8 cellular contexts compared by ENCODE assay signal in the genomic region with DNA sequence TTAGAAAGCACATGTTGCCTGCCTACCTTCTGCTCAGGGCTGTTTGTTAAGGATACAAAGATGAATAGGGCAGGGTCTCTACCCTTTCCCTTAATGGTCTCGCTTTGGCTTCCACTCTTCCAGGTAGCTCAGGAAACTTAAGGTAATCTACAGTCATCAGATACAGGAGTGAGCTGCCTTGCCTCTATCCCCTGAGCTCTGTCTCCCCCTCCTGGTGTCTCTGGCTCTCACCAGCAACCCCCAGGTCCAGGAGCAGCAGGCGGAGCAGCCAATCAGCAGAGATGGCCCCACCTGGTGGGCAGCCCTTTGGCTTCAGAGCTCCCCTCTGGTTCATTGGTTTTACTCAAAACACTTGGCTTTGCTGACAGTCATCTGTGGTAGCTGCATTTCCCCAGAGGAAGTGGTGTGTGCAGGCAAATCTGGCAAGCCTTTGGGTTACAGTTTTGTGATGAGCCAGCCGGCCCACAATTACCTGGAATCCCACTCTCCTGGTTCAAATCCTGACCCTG. TPM values are rescaled to one million over a fixed set of nuclear protein-coding genes. Genes with fewer than 3 reads are reported as not detected.
DNase-seq lines count a peak whose midpoint lies in the region; ATAC-seq and TF ChIP-seq lines count a peak whose summit lies in the region.

No MANE protein-coding gene starts in this region.

- no peak overlapping the region for H3K4me3 ChIP-seq in NB4 (ENCODE audit: low read depth, low read length)
- H3K4me3 ChIP-seq in psoas muscle: no peak overlapping the region
- H3K4me3 ChIP-seq in aorta (ENCODE audit: low read length in 2 of 2): no peak overlapping the region

- H3K27ac ChIP-seq in psoas muscle (peak overlapping the region; percentile 83), aorta (ENCODE audit: low read depth in 1 of 2, low read length in 2 of 2) (no peak overlapping the region)

- intact Hi-C loops in Right ventricle myocardium superior (cut with DNase I): loop anchor here (5.0 kb wide), 1 partner anchor 96 kb away; the partner anchor contains the start of gene XIRP1
- intact Hi-C loops in psoas muscle (cut with DNase I): loop anchor here (2.0 to 5.0 kb wide), 6 partner anchors 80 to 186 kb away; partner anchors contain the start of gene XIRP1 (in 1 of the 2)
- intact Hi-C loops in aorta (cut with DNase I): loop anchor here (1.0 to 5.0 kb wide), 4 partner anchors 80 to 181 kb away; partner anchors contain the start of genes GORASP1 (in 1 of the 2), TTC21A (in 1 of the 2) and XIRP1 (in 1 of the 2)

- no peaks in the 10 kb centered on the region for H3K27me3 ChIP-seq in psoas muscle (ENCODE audit: insufficient read depth in 3 of 3, low read length in 2 of 3)
- H3K27me3 ChIP-seq in aorta (ENCODE audit: control insufficient read depth in 1 of 2, insufficient read depth in 2 of 2, low read length in 1 of 2): no peaks in the 10 kb centered on the region

- peaks cover 15% of the 10 kb centered on the region for H3K4me1 ChIP-seq in psoas muscle
- H3K4me1 ChIP-seq in aorta (ENCODE audit: control insufficient read depth in 1 of 2, insufficient read depth in 2 of 2, low read length in 2 of 2): no peaks in the 10 kb centered on the region

- peak; percentile 88 for DNase-seq in NB4 (ENCODE audit: low read depth)
- peak; percentile 82 for DNase-seq in SKM-1 treated with dmso at 0.1 percent for 144 hours (lab: John Stamatoyannopoulos, UW; ENCODE audit: unreplicated experiment)
- DNase-seq in activated naive CD4-positive, alpha-beta T cell treated with anti-CD3 and anti-CD28 coated beads, Interleukin-2, amount 50 U/mL, for 16 hours: peak; percentile 78
- peak; percentile 79 for DNase-seq in Right ventricle myocardium superior
- DNase-seq in psoas muscle: peak; percentile 72 to 86
- DNase-seq in aorta: peak; percentile 84 to 88

- H3K36me3 ChIP-seq in psoas muscle (ENCODE audit: insufficient read depth in 1 of 2, low read depth in 1 of 2): no peaks in the 10 kb centered on the region
- H3K36me3 ChIP-seq in aorta (ENCODE audit: control insufficient read depth in 1 of 2, insufficient read depth in 2 of 2, low read length in 1 of 2): no peaks in the 10 kb centered on the region

- peak; percentile 96 for ATAC-seq in HG02610 (IDR thresholded peaks at IDR 0.05; ENCODE audit: unreplicated experiment)
- ATAC-seq in Right ventricle myocardium superior (ENCODE audit: poor library complexity): peak; percentile 95
- peak; percentile 89 to 93 (median 92) for ATAC-seq in psoas muscle
- ATAC-seq in aorta (ENCODE audit: low FRiP score): peak; percentile 91

- WGBS in psoas muscle, 3 donors: 16 to 37% (median 16%) methylated on average over 3 of the region's 3 CpGs
- WGBS in aorta, 2 donors: 22 to 33% methylated on average over 3 of the region's 3 CpGs

- H3K9me3 ChIP-seq in psoas muscle (no peaks in the 10 kb centered on the region), aorta (ENCODE audit: control insufficient read depth, low read length) (no peaks in the 10 kb centered on the region)

- no peak for TF ChIP-seq POLR2A in NB4 (IDR thresholded peaks at IDR 0.05; ENCODE audit: extremely low read depth, insufficient read length)

- TF ChIP-seq CTCF in GM12873 (IDR thresholded peaks at IDR 0.05; ENCODE audit: insufficient read depth, low read depth, low read length, missing control alignments) (peak; percentile 99), NB4 (IDR thresholded peaks at IDR 0.05; ENCODE audit: low read depth, low read length) (peak; percentile 92), psoas muscle (IDR thresholded peaks at IDR 0.05) (peak; percentile 93)

RNA-seq across cellular contexts. Expression of gene CX3CR1, which starts 8.5 kb away (rescaled TPM):
- total RNA-seq in Right ventricle myocardium superior (1.5 TPM), psoas muscle (1 to 10 TPM in 2 of 4 donors, under 1 TPM in 2; 0.55 to 1.9 (median 1.3) TPM), aorta (1 to 10 TPM in 1 of 2 donors, under 1 TPM in 1; 0.94 to 6.5 TPM)
- polyA plus RNA-seq in psoas muscle (under 1 TPM; 0.03 to 0.26 (median 0.12) TPM), aorta (under 1 TPM; 0.18 to 0.50 TPM)

RNA-seq across cellular contexts. Expression of gene CCR8, which starts 41.2 kb away (rescaled TPM):
- total RNA-seq in Right ventricle myocardium superior: not detected
- not detected for total RNA-seq in psoas muscle
- polyA plus RNA-seq in psoas muscle: not detected
- not detected for total RNA-seq in aorta
- not detected for polyA plus RNA-seq in aorta
